In genomic region chr2:96103906-96104861, GRCh38 we compare ENCODE assay signal across 20 cellular contexts. TPM values are rescaled to one million over a fixed set of nuclear protein-coding genes. Genes with fewer than 3 reads are reported as not detected.
A peak's percentile ranks its signal among the peaks of the same experiment; 100 is the strongest.
DNase-seq lines count a peak whose midpoint lies in the region; ATAC-seq and TF ChIP-seq lines count a peak whose summit lies in the region.
"Had no signal": no experiment of that assay in that cellular context is flagged by ENCODE, and none has a peak within 500 bp of the region (broad histone marks: within the 10 kb centered on the region; RNA-seq: fewer than 3 reads in every experiment).

No MANE protein-coding gene starts in this region.

- peaks cover 2 to 6% of the 10 kb centered on the region in 2 donors for H3K4me1 ChIP-seq in ascending aorta
- no peaks in the 10 kb centered on the region for H3K4me1 ChIP-seq in uterus
- H3K4me1 ChIP-seq: BE2C, parathyroid adenoma had no signal

- H3K9me3 ChIP-seq in ascending aorta, result peaks cover 5 to 9% of the 10 kb centered on the region in 2 donors
- peaks cover 0 to 4% of the 10 kb centered on the region in 2 donors for H3K9me3 ChIP-seq in uterus
- H3K9me3 ChIP-seq: BE2C had no signal

- TF ChIP-seq CTCF in ascending aorta (IDR thresholded peaks at IDR 0.05), result no peak
- TF ChIP-seq CTCF in uterus (IDR thresholded peaks at IDR 0.05), result no peak

- no peaks in the 10 kb centered on the region for H3K4me1 Mint-ChIP-seq in activated naive CD4-positive, alpha-beta T cell treated with anti-CD3 and anti-CD28 coated beads for 36 hours (ENCODE audit: low read depth)

- no peak for TF ChIP-seq POLR2A in uterus (IDR thresholded peaks at IDR 0.05)

- H3K27me3 Mint-ChIP-seq in activated naive CD4-positive, alpha-beta T cell treated with anti-CD3 and anti-CD28 coated beads for 36 hours (ENCODE audit: low read depth), result no peaks in the 10 kb centered on the region

- H3K36me3 ChIP-seq in ascending aorta, result no peaks in the 10 kb centered on the region
- H3K36me3 ChIP-seq in uterus, result no peaks in the 10 kb centered on the region
- H3K36me3 ChIP-seq: BE2C, WERI-Rb-1 had no signal

- intact Hi-C loops in activated naive CD4-positive, alpha-beta T cell treated with anti-CD3 and anti-CD28 coated beads for 36 hours (cut with micrococcal nuclease), result no loop called here
- intact Hi-C loops in ascending aorta (cut with DNase I) (no loop called here), uterus (cut with DNase I; ENCODE audit: low total_unique reads) (no loop called here)

- DNase-seq in activated naive CD4-positive, alpha-beta T cell treated with anti-CD3 and anti-CD28 coated beads for 36 hours, result peak; percentile 2
- DNase-seq in activated naive CD4-positive, alpha-beta T cell treated with anti-CD3 and anti-CD28 coated beads, Interleukin-2, amount 50 U/mL, for 16 hours, result no peak
- peak; percentile 4 to 54 for DNase-seq in ascending aorta (ENCODE audit: low spot score in 2 of 2)
- DNase-seq in mesenteric fat pad (ENCODE audit: low spot score), result peak; percentile 73
- DNase-seq in uterus, result peak; percentile 8 to 12
- no peak for DNase-seq in activated CD4-positive, alpha-beta T cell treated with anti-CD3 and anti-CD28 coated beads, Interleukin-2, amount 50 U/mL, for 48 hours
- DNase-seq: BE2C; caudate nucleus; GM23248; mammary epithelial cell; NCI-H1105; stimulated activated CD4-positive, alpha-beta T cell treated with anti-CD3 and anti-CD28 coated beads, Interleukin-1b, Interleukin-23, amount 100 ng/mL, for 48 hours; WERI-Rb-1 had no signal

- H3K4me3 ChIP-seq in ascending aorta (no peak overlapping the region), uterus (no peak overlapping the region)
- H3K4me3 ChIP-seq: GM23248, hepatocyte had no signal

- ATAC-seq in GM18907 (IDR thresholded peaks at IDR 0.05; ENCODE audit: unreplicated experiment) (no peak), HG03571 (IDR thresholded peaks at IDR 0.05; ENCODE audit: unreplicated experiment) (no peak)
- ATAC-seq: stimulated activated memory B cell treated with anti-CD40 and anti-IgM and Interleukin-4, amounts not matched to agents 10 μg/mL and 1 μg/mL and 100 μg/mL, for 72 hours had no signal

- H3K4me3 Mint-ChIP-seq in activated naive CD4-positive, alpha-beta T cell treated with anti-CD3 and anti-CD28 coated beads for 36 hours, result no peak overlapping the region
- H3K4me3 Mint-ChIP-seq: stimulated activated memory B cell treated with anti-CD40 and anti-IgM and Interleukin-4, amounts not matched to agents 10 μg/mL and 1 μg/mL and 100 μg/mL, for 72 hours had no signal

- peaks cover 2% of the 10 kb centered on the region for H3K36me3 Mint-ChIP-seq in activated naive CD4-positive, alpha-beta T cell treated with anti-CD3 and anti-CD28 coated beads for 36 hours (ENCODE audit: low read depth)

- H3K27me3 ChIP-seq in ascending aorta (no peaks in the 10 kb centered on the region), uterus (no peaks in the 10 kb centered on the region)
- H3K27me3 ChIP-seq: BE2C, hepatocyte had no signal

- CTCF ChIA-PET in activated naive CD4-positive, alpha-beta T cell treated with anti-CD3 and anti-CD28 coated beads for 36 hours (lab: Charles Lee), result interaction anchor here (1.0 to 1.6 kb wide), 2 partner anchors 13 to 111 kb away, joined by 3 to 6 read pairs; partner anchors contain the start of gene ADRA2B

- H3K9me3 Mint-ChIP-seq in activated naive CD4-positive, alpha-beta T cell treated with anti-CD3 and anti-CD28 coated beads for 36 hours, result peaks cover 12% of the 10 kb centered on the region

- H3K27ac ChIP-seq in ascending aorta, result peak overlapping the region in 1 of 2 donors; percentile 26
- no peak overlapping the region for H3K27ac ChIP-seq in uterus
- H3K27ac ChIP-seq: GM23248, hepatocyte, parathyroid adenoma, WERI-Rb-1 had no signal

- H3K27ac Mint-ChIP-seq in activated naive CD4-positive, alpha-beta T cell treated with anti-CD3 and anti-CD28 coated beads for 36 hours, result no peak overlapping the region
- H3K27ac Mint-ChIP-seq: activated T-helper 2 cell treated with anti-CD3 and anti-CD28 coated beads, Interferon-gamma antibody, Interleukin-2, Interleukin-4, amounts not matched to agents 10 μg/mL and 5 μg/mL and 100 μg/mL, durations not matched to agents 14 hours and 24 hours and 36 hours; stimulated activated memory B cell treated with anti-CD40 and anti-IgM and Interleukin-4, amounts not matched to agents 10 μg/mL and 1 μg/mL and 100 μg/mL, for 72 hours had no signal

RNA-seq across cellular contexts. Expression of gene ADRA2B, which starts 12.2 kb away (rescaled TPM):
- under 1 TPM; 0.52 TPM for total RNA-seq in activated naive CD4-positive, alpha-beta T cell treated with anti-CD3 and anti-CD28 coated beads for 36 hours
- total RNA-seq in ascending aorta (9.4 TPM), mesenteric fat pad (1.2 TPM), uterus (1 to 10 TPM in 2 of 4 donors, under 1 TPM in 1, not detected in 1; 0.51 to 5.4 (median 2.6) TPM)
- total RNA-seq: GM23248, HT1080 had no signal

RNA-seq across cellular contexts. Expression of gene ASTL, which starts 34.1 kb away (rescaled TPM):
- 1 to 10 TPM; 2.5 to 2.6 TPM for total RNA-seq in activated naive CD4-positive, alpha-beta T cell treated with anti-CD3 and anti-CD28 coated beads for 36 hours
- total RNA-seq in ascending aorta (not detected), mesenteric fat pad (not detected), uterus (not detected)
- total RNA-seq: GM23248, hepatocyte, HT1080 had no signal

RNA-seq across cellular contexts. Expression of gene DUSP2, which starts 41.1 kb away (rescaled TPM):
- 100 to 1,000 TPM; 429 to 463 TPM for total RNA-seq in activated naive CD4-positive, alpha-beta T cell treated with anti-CD3 and anti-CD28 coated beads for 36 hours
- total RNA-seq in ascending aorta (7.2 TPM), mesenteric fat pad (6.1 TPM), uterus (10 to 100 TPM in 1 of 4 donors, 1 to 10 TPM in 3; 2.4 to 33.3 (median 6.2) TPM)

Comparison
In these comparisons a context has a peak if more than half of its experiments do, and no peak if none do; other contexts are left out.
1. DNase-seq: peak in activated naive CD4-positive, alpha-beta T cell treated with anti-CD3 and anti-CD28 coated beads for 36 hours (single experiment), ascending aorta (2 of 2), mesenteric fat pad (single experiment) and uterus (2 of 2); none in activated naive CD4-positive, alpha-beta T cell treated with anti-CD3 and anti-CD28 coated beads, Interleukin-2, amount 50 U/mL, for 16 hours (single experiment) and activated CD4-positive, alpha-beta T cell treated with anti-CD3 and anti-CD28 coated beads, Interleukin-2, amount 50 U/mL, for 48 hours (0 of 2).
2. RNA of gene DUSP2, which starts 41.1 kb away (total RNA-seq): 429 to 463 TPM in activated naive CD4-positive, alpha-beta T cell treated with anti-CD3 and anti-CD28 coated beads for 36 hours; 2.4 to 33.3 TPM in uterus, 7.2 TPM in ascending aorta (single experiment) and 6.1 TPM in mesenteric fat pad (single experiment); every median in the first group is over 10 times any median in the second.